12 cellular contexts compared by ENCODE assay signal in the genomic region with DNA sequence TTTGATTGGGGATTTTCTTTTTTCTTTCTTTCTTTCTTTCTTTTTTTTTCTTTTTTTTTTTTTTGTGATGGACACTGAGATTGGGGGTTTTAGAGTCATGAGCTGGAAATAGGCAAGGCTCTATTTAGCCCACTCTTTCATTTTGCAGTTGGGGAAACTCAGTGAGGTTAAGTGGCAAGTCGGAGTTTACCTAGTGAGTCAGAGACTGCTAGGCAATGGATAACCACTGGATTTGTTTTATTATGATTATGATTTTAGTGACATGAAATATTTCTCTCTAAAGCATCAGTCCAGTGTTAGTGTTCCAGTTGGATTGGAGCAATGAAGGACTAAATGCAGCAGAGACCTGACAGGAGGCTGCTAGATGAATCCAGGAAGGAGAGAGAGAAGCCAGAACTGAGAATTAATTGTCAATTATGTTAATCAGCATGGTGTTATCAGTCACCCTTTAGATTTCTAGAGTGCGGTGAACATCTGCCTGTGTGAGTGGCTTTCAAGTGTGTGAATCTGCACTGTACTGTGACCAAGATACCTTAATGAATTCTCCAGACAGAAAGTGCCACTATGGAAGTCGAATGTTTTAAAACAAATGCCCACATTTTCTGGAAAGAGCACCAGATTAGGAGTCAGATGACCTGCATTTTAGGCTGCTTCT. TPM values are rescaled to one million over a fixed set of nuclear protein-coding genes. Genes with fewer than 3 reads are reported as not detected.
DNase-seq lines count a peak whose midpoint lies in the region; ATAC-seq lines count a peak whose summit lies in the region.
"Had no signal": no experiment of that assay in that cellular context is flagged by ENCODE, and none has a peak within 500 bp of the region (broad histone marks: within the 10 kb centered on the region; RNA-seq: fewer than 3 reads in every experiment).

No MANE protein-coding gene starts in this region.

- H3K4me3 Mint-ChIP-seq in activated naive CD4-positive, alpha-beta T cell treated with anti-CD3 and anti-CD28 coated beads, Interleukin-2, amount 50 U/mL, for 24 hours, result no peak overlapping the region
- H3K4me3 Mint-ChIP-seq in activated naive CD4-positive, alpha-beta T cell treated with anti-CD3 and anti-CD28 coated beads, Interleukin-2, amount 10 ng/mL, durations not matched to agents 7 days and 5 days, result no peak overlapping the region
- no peak overlapping the region for H3K4me3 Mint-ChIP-seq in dendritic cell treated with granulocyte-macrophage colony-stimulating factor and Interleukin-4, amounts not matched to agents 40 ng/mL and 50 ng/mL, for 4 days
- H3K4me3 Mint-ChIP-seq: B cell, neural crest cell had no signal

- peaks cover 84% of the 10 kb centered on the region for H3K4me1 Mint-ChIP-seq in activated naive CD4-positive, alpha-beta T cell treated with anti-CD3 and anti-CD28 coated beads, Interleukin-2, amount 50 U/mL, for 24 hours
- peaks cover 31% of the 10 kb centered on the region for H3K4me1 Mint-ChIP-seq in activated naive CD4-positive, alpha-beta T cell treated with anti-CD3 and anti-CD28 coated beads, Interleukin-2, amount 10 ng/mL, durations not matched to agents 7 days and 5 days
- peaks cover 54% of the 10 kb centered on the region for H3K4me1 Mint-ChIP-seq in dendritic cell treated with granulocyte-macrophage colony-stimulating factor and Interleukin-4, amounts not matched to agents 40 ng/mL and 50 ng/mL, for 4 days (ENCODE audit: low read depth)
- H3K4me1 Mint-ChIP-seq: neural crest cell had no signal

- H3K27ac Mint-ChIP-seq in activated naive CD4-positive, alpha-beta T cell treated with anti-CD3 and anti-CD28 coated beads, Interleukin-2, amount 50 U/mL, for 24 hours, result peak overlapping the region; percentile 83
- no peak overlapping the region for H3K27ac Mint-ChIP-seq in activated naive CD4-positive, alpha-beta T cell treated with anti-CD3 and anti-CD28 coated beads, Interleukin-2, amount 10 ng/mL, durations not matched to agents 7 days and 5 days
- peak overlapping the region; percentile 9 for H3K27ac Mint-ChIP-seq in dendritic cell treated with granulocyte-macrophage colony-stimulating factor and Interleukin-4, amounts not matched to agents 40 ng/mL and 50 ng/mL, for 4 days
- H3K27ac Mint-ChIP-seq: B cell had no signal

- H3K9me3 Mint-ChIP-seq in activated naive CD4-positive, alpha-beta T cell treated with anti-CD3 and anti-CD28 coated beads, Interleukin-2, amount 50 U/mL, for 24 hours, result no peaks in the 10 kb centered on the region
- peaks cover 2% of the 10 kb centered on the region for H3K9me3 Mint-ChIP-seq in activated naive CD4-positive, alpha-beta T cell treated with anti-CD3 and anti-CD28 coated beads, Interleukin-2, amount 10 ng/mL, durations not matched to agents 7 days and 5 days
- no peaks in the 10 kb centered on the region for H3K9me3 Mint-ChIP-seq in dendritic cell treated with granulocyte-macrophage colony-stimulating factor and Interleukin-4, amounts not matched to agents 40 ng/mL and 50 ng/mL, for 4 days
- H3K9me3 Mint-ChIP-seq: neural crest cell had no signal

- peaks cover 10% of the 10 kb centered on the region for H3K36me3 Mint-ChIP-seq in activated naive CD4-positive, alpha-beta T cell treated with anti-CD3 and anti-CD28 coated beads, Interleukin-2, amount 50 U/mL, for 24 hours
- H3K36me3 Mint-ChIP-seq in activated naive CD4-positive, alpha-beta T cell treated with anti-CD3 and anti-CD28 coated beads, Interleukin-2, amount 10 ng/mL, durations not matched to agents 7 days and 5 days, result peaks cover 8% of the 10 kb centered on the region
- H3K36me3 Mint-ChIP-seq in dendritic cell treated with granulocyte-macrophage colony-stimulating factor and Interleukin-4, amounts not matched to agents 40 ng/mL and 50 ng/mL, for 4 days (ENCODE audit: low read depth), result peaks cover 18% of the 10 kb centered on the region

- H3K27me3 Mint-ChIP-seq in activated naive CD4-positive, alpha-beta T cell treated with anti-CD3 and anti-CD28 coated beads, Interleukin-2, amount 50 U/mL, for 24 hours, result no peaks in the 10 kb centered on the region
- no peaks in the 10 kb centered on the region for H3K27me3 Mint-ChIP-seq in activated naive CD4-positive, alpha-beta T cell treated with anti-CD3 and anti-CD28 coated beads, Interleukin-2, amount 10 ng/mL, durations not matched to agents 7 days and 5 days
- no peaks in the 10 kb centered on the region for H3K27me3 Mint-ChIP-seq in dendritic cell treated with granulocyte-macrophage colony-stimulating factor and Interleukin-4, amounts not matched to agents 40 ng/mL and 50 ng/mL, for 4 days
- H3K27me3 Mint-ChIP-seq: B cell had no signal

- no peak for DNase-seq in activated naive CD4-positive, alpha-beta T cell treated with anti-CD3 and anti-CD28 coated beads, Interleukin-2, amount 10 ng/mL, durations not matched to agents 7 days and 5 days
- DNase-seq in LHCN-M2 (ENCODE audit: low read depth) (peak; percentile 60), globus pallidus (ENCODE audit: low spot score) (no peak), nucleus accumbens (lab: John Stamatoyannopoulos, UW) (no peak)
- DNase-seq: dorsolateral prefrontal cortex, SW 1271 had no signal

- CTCF ChIA-PET in activated naive CD4-positive, alpha-beta T cell treated with anti-CD3 and anti-CD28 coated beads, Interleukin-2, amount 10 ng/mL, durations not matched to agents 7 days and 5 days (lab: Charles Lee), result interaction anchor here (1.5 to 5.1 kb wide), 2 partner anchors 47 to 65 kb away, joined by 3 to 28 read pairs; no protein-coding TSS in a partner anchor

- ATAC-seq in GM18858 (IDR thresholded peaks at IDR 0.05; ENCODE audit: unreplicated experiment) (no peak), GM21447 (IDR thresholded peaks at IDR 0.05; ENCODE audit: unreplicated experiment) (no peak)

- intact Hi-C loops in dendritic cell treated with granulocyte-macrophage colony-stimulating factor and Interleukin-4, amounts not matched to agents 40 ng/mL and 50 ng/mL, for 4 days (cut with micrococcal nuclease), result no loop called here

RNA-seq across cellular contexts. Expression of a gene that starts 10.9 kb away (rescaled TPM):
- 12.2 and 17.5 TPM in 2 replicates for total RNA-seq in LHCN-M2 (2014; rRNA removed)
- polyA plus RNA-seq in LHCN-M2 (2012), result 6.5 TPM
